30 cellular contexts compared by ENCODE assay signal in the genomic region with DNA sequence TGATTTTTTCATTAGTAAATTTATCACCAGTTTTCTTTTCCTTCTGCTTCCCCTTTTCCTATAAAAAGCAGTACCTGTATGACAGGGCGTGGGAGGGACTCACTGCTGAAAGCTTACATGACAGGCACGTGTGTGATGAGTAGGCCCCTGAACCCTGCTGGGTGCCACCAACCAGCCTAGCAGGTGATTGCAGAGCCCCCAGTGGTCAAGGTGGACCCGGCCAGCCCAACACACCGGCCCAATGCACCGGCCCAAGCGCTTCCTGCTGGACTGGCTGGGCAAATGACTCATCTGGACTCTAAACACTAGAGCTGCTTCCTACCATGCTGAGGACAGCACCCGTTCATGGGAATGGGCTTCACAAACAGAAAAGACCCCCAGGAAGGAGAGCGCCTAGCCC.
"Had no signal": no experiment of that assay in that cellular context is flagged by ENCODE, and none has a peak within 500 bp of the region (broad histone marks: within the 10 kb centered on the region; RNA-seq: fewer than 3 reads in every experiment).

No MANE protein-coding gene starts in this region.

- H3K9me3 ChIP-seq: adrenal gland had no signal

- H3K27ac ChIP-seq: adrenal gland, PC-9, RWPE1, VCaP had no signal

- H3K4me3 ChIP-seq: adrenal gland, PC-9 had no signal

- DNase-seq: activated B cell treated with CpG ODN at 0.5 μM for 24 hours; activated CD4-positive, alpha-beta memory T cell treated with anti-CD3 and anti-CD28 coated beads for 36 hours; activated CD4-positive, alpha-beta T cell treated with anti-CD3 and anti-CD28 coated beads for 4 hours; activated CD4-positive, alpha-beta T cell treated with anti-CD3 and anti-CD28 coated beads, Interleukin-2, amount 50 U/mL, for 1 hour; activated CD4-positive, CD25-positive, alpha-beta regulatory T cell treated with anti-CD3 and anti-CD28 coated beads, Interleukin-2, amount 50 U/mL, for 72 hours; activated CD8-positive, alpha-beta memory T cell treated with anti-CD3 and anti-CD28 coated beads, Interleukin-2, amount 50 U/mL, for 4 hours; activated gamma-delta T cell treated with Interleukin-2 at 50 U/mL for 16 hours; activated naive CD4-positive, alpha-beta T cell treated with anti-CD3 and anti-CD28 coated beads for 36 hours; activated T-cell treated with anti-CD3 and anti-CD28 coated beads for 4 hours; activated T-cell treated with anti-CD3 and anti-CD28 coated beads, Interleukin-2, amount 50 U/mL, for 4 hours; adrenal gland; anterior cingulate cortex; central memory CD4-positive, alpha-beta T cell; Karpas-422; NCI-H1105 treated with DMSO at 0.1 percent for 48 hours; NCI-H1436; NCI-H1694 treated with DMSO at 0.1 percent for 48 hours; NCI-H2029; NCI-H345; NCI-H524 treated with DMSO at 0.1 percent for 48 hours; NK-92 treated with Interleukin-12 subunit alpha and Interleukin-12 subunit beta, amount 100 ng/mL, for 24 hours; PC-9; SW 1271; T-helper 1 cell; T-helper 2 cell; T-helper 9 cell had no signal

- H3K4me1 ChIP-seq: adrenal gland had no signal

- H3K4me2 ChIP-seq: PC-9 had no signal

- H3K36me3 ChIP-seq: adrenal gland had no signal

- ATAC-seq: activated naive CD4-positive, alpha-beta T cell treated with anti-CD3 and anti-CD28 coated beads, Interleukin-2, amount 50 U/mL, for 72 hours; activated T-cell treated with anti-CD3 and anti-CD28 coated beads, Interleukin-2, amount 50 U/mL, for 4 hours; Right ventricle myocardium inferior had no signal
